14 cellular contexts compared by ENCODE assay signal in the genomic region with DNA sequence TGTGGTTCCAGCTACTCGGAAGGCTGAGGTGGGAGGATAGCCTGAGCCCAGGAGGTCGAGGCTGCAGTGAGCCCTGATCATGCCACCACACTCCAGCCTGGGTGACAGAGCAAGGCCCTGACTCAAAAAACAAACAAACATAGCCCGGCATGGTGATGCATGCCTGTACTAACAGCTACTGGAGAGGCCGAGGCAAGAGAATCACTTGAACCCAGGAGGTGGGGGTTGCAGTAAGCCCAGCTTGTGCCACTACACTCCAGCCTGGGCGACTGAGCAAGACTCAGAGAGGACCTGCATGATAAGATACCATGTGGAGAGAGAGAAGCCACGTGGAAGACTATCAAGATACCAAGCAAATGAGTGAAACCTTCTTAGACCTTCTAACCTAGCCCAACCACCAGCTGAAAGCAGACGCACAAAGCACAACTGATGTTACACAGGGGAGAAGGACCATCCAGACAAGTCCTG. TPM values are rescaled to one million over a fixed set of nuclear protein-coding genes. Genes with fewer than 3 reads are reported as not detected.
DNase-seq lines count a peak whose midpoint lies in the region; ATAC-seq and TF ChIP-seq lines count a peak whose summit lies in the region.
"Had no signal": no experiment of that assay in that cellular context is flagged by ENCODE, and none has a peak within 500 bp of the region (broad histone marks: within the 10 kb centered on the region; RNA-seq: fewer than 3 reads in every experiment).

No MANE protein-coding gene starts in this region.

- intact Hi-C loops in prostate gland (cut with DNase I) (no loop called here), Right ventricle myocardium inferior (cut with DNase I) (loop anchor here (5.0 kb wide), 1 partner anchor 35 kb away; a partner anchor contains a TSS)

- CTCF ChIA-PET in RWPE1 (lab: Yijun Ruan, JAX), result interaction anchor here (0.6 kb wide), 1 partner anchor 1145 kb away, joined by 3 read pairs; no protein-coding TSS in a partner anchor

- H3K79me2 ChIP-seq in H9 (ENCODE audit: insufficient read depth, low read length) (peaks cover 1% of the 10 kb centered on the region; the same call in 1 of the 2 replicates), trophoblast cell (ENCODE audit: control insufficient read depth, insufficient read depth, low read length, poor library complexity) (peaks cover 4% of the 10 kb centered on the region)

- no peak overlapping the region for H3K56ac ChIP-seq in H9 (ENCODE audit: insufficient read length, low read depth, low read length)

- no peaks in the 10 kb centered on the region for H3K9me3 Mint-ChIP-seq in H9
- H3K9me3 Mint-ChIP-seq: CD4-positive, alpha-beta T cell had no signal

- H4K91ac ChIP-seq in H9 (ENCODE audit: insufficient read length, low read depth, low read length) (no peak overlapping the region), trophoblast cell (ENCODE audit: low read depth, low read length) (no peak overlapping the region)

- no peak overlapping the region for H2AK5ac ChIP-seq in H9 (ENCODE audit: insufficient read length, low read length)
- H2AK5ac ChIP-seq in trophoblast cell (ENCODE audit: low read length), result no peak overlapping the region

- H2BK5ac ChIP-seq in H9 (ENCODE audit: insufficient read length, low read length), result no peak overlapping the region
- H2BK5ac ChIP-seq in trophoblast cell (ENCODE audit: low read depth, low read length, poor library complexity), result no peak overlapping the region

- H3K23ac ChIP-seq in H9 (ENCODE audit: insufficient read length, low read depth, low read length), result no peak overlapping the region
- H3K23ac ChIP-seq in trophoblast cell (ENCODE audit: low read length), result no peak overlapping the region

- H2BK20ac ChIP-seq in H9 (ENCODE audit: low read depth, low read length, poor library complexity, severe bottlenecking), result no peak overlapping the region

- H3K36me3 Mint-ChIP-seq in H9 (ENCODE audit: insufficient read depth in 1 of 3, low read depth in 3 of 3), result no peaks in the 10 kb centered on the region

- no peak for TF ChIP-seq POLR2A in prostate gland (IDR thresholded peaks at IDR 0.05)

- no peak overlapping the region for H3K4me2 ChIP-seq in H9 (ENCODE audit: insufficient read depth, insufficient read length, low read length)
- H3K4me2 ChIP-seq in trophoblast cell (ENCODE audit: low read length), result no peak overlapping the region
- H3K4me2 ChIP-seq: neural progenitor cell had no signal

- H2BK12ac ChIP-seq in H9 (ENCODE audit: insufficient read length, low read depth, low read length) (no peak overlapping the region), trophoblast cell (ENCODE audit: low read length) (no peak overlapping the region)

- peaks cover 18 to 35% of the 10 kb centered on the region in 2 experiments for H3K4me1 Mint-ChIP-seq in H9

- H3K4me3 Mint-ChIP-seq in H9, result no peak overlapping the region
- H3K4me3 Mint-ChIP-seq: activated CD8-positive, alpha-beta memory T cell treated with anti-CD3 and anti-CD28 coated beads, Interleukin-2, amount 10 ng/mL, durations not matched to agents 7 days and 5 days; CD4-positive, alpha-beta T cell; neural progenitor cell had no signal

- no CpG with 5 or more reads among the region's 7 CpGs for WGBS in H9 (ENCODE audit: extremely low coverage, insufficient read length, low lambda C conversion rate)
- WGBS in trophoblast cell (ENCODE audit: extremely low coverage, insufficient coverage, insufficient read length), result no CpG with 5 or more reads among the region's 7 CpGs
- WGBS in prostate gland, result 80% methylated on average over 7 of the region's 7 CpGs

- peak overlapping the region in 2 of 3 experiments; percentile 33 to 37; a peak in 2 of 7 replicates for H3K27ac Mint-ChIP-seq in H9
- H3K27ac Mint-ChIP-seq: activated CD8-positive, alpha-beta memory T cell treated with anti-CD3 and anti-CD28 coated beads, Interleukin-2, amount 10 ng/mL, durations not matched to agents 7 days and 5 days; CD4-positive, alpha-beta T cell; neural progenitor cell had no signal

- no peak overlapping the region for H3K18ac ChIP-seq in H9 (ENCODE audit: insufficient read length, low read depth, low read length)
- H3K18ac ChIP-seq in trophoblast cell (ENCODE audit: low read length), result no peak overlapping the region

- H3K79me1 ChIP-seq in H9 (ENCODE audit: insufficient read depth, low read depth, low read length, poor library complexity, severe bottlenecking) (peaks cover 4% of the 10 kb centered on the region), trophoblast cell (ENCODE audit: low read length) (peaks cover 3% of the 10 kb centered on the region)

- ATAC-seq in Right ventricle myocardium inferior (no peak), HG02840 (IDR thresholded peaks at IDR 0.05; ENCODE audit: low FRiP score, unreplicated experiment) (no peak)
- ATAC-seq: activated CD8-positive, alpha-beta memory T cell treated with anti-CD3 and anti-CD28 coated beads, Interleukin-2, amount 10 ng/mL, durations not matched to agents 7 days and 5 days; left lobe of liver had no signal

- H3K27me3 Mint-ChIP-seq in H9 (ENCODE audit: low read depth), result no peaks in the 10 kb centered on the region
- H3K27me3 Mint-ChIP-seq: activated CD8-positive, alpha-beta memory T cell treated with anti-CD3 and anti-CD28 coated beads, Interleukin-2, amount 10 ng/mL, durations not matched to agents 7 days and 5 days; CD4-positive, alpha-beta T cell had no signal

- no peak overlapping the region for H2BK120ac ChIP-seq in H9 (ENCODE audit: low read depth, low read length, poor library complexity, severe bottlenecking)
- no peak overlapping the region for H2BK120ac ChIP-seq in trophoblast cell (ENCODE audit: insufficient read depth, low read length, poor library complexity)

- H2BK15ac ChIP-seq in H9 (ENCODE audit: low read depth, low read length), result no peak overlapping the region

- DNase-seq in H9 (no peak), RWPE1 (ENCODE audit: low spot score) (no peak), dermis blood vessel endothelial cell (peak; percentile 19), trophoblast cell (no peak), prostate gland (ENCODE audit: low spot score) (no peak), NCI-H2196 treated with DMSO at 0.1 percent for 48 hours (lab: John Stamatoyannopoulos, UW; ENCODE audit: unreplicated experiment) (no peak), Right ventricle myocardium inferior (ENCODE audit: missing footprints) (no peak)
- DNase-seq: activated CD8-positive, alpha-beta memory T cell treated with anti-CD3 and anti-CD28 coated beads, Interleukin-2, amount 10 ng/mL, durations not matched to agents 7 days and 5 days; CD4-positive, alpha-beta T cell; heart left ventricle; RPMI8226 had no signal

- H3K23me2 ChIP-seq in H9 (ENCODE audit: insufficient read length, low read depth, low read length, poor library complexity, severe bottlenecking), result no peaks in the 10 kb centered on the region

- H3K27me3 ChIP-seq in H9 (ENCODE audit: insufficient read depth, low read length) (no peaks in the 10 kb centered on the region), trophoblast cell (ENCODE audit: insufficient read depth, low read length) (no peaks in the 10 kb centered on the region), prostate gland (replicated peaks; ENCODE audit: insufficient read depth) (no peaks in the 10 kb centered on the region)
- H3K27me3 ChIP-seq: heart left ventricle, neural progenitor cell had no signal

- no peak overlapping the region for H4K5ac ChIP-seq in H9 (ENCODE audit: insufficient read length, low read depth, low read length)

- H3K27ac ChIP-seq in H9 (ENCODE audit: insufficient read length, low read depth, low read length) (no peak overlapping the region), RWPE1 (peak overlapping the region; percentile 27; the same call in 1 of the 2 replicates), trophoblast cell (ENCODE audit: low read depth, low read length) (no peak overlapping the region), prostate gland (no peak overlapping the region)
- H3K27ac ChIP-seq: heart left ventricle, neural progenitor cell had no signal

- no peak overlapping the region for H3K4me3 ChIP-seq in trophoblast cell (ENCODE audit: low read depth, low read length)
- H3K4me3 ChIP-seq in prostate gland, result no peak overlapping the region
- H3K4me3 ChIP-seq: heart left ventricle, neural progenitor cell had no signal

- no peak overlapping the region for H2AFZ ChIP-seq in H9 (ENCODE audit: low read length)
- no peak overlapping the region for H2AFZ ChIP-seq in trophoblast cell (ENCODE audit: insufficient read depth, low read length, poor library complexity)
- H2AFZ ChIP-seq: neural progenitor cell had no signal

- H4K8ac ChIP-seq in H9 (replicated peaks; ENCODE audit: insufficient read length, low read depth, low read length) (no peak overlapping the region), trophoblast cell (ENCODE audit: low read depth, low read length) (no peak overlapping the region)

- POLR2A ChIA-PET in RWPE1 (lab: Yijun Ruan, JAX; ENCODE audit: low non-redundant PET), result no interaction called here

- no peaks in the 10 kb centered on the region for H3K9me3 ChIP-seq in H9 (ENCODE audit: control insufficient read depth, low read depth, low read length)
- no peaks in the 10 kb centered on the region for H3K9me3 ChIP-seq in trophoblast cell (ENCODE audit: insufficient read depth, low read depth, low read length)
- H3K9me3 ChIP-seq in prostate gland, result no peaks in the 10 kb centered on the region
- H3K9me3 ChIP-seq: heart left ventricle had no signal

- H4K20me1 ChIP-seq in H9 (ENCODE audit: control insufficient read depth, insufficient read depth, insufficient read length), result no peaks in the 10 kb centered on the region

- TF ChIP-seq CTCF in H9 (conservative IDR thresholded peaks at IDR 0.05) (no peak), RWPE1 (conservative IDR thresholded peaks at IDR 0.05; ENCODE audit: low read depth) (no peak), prostate gland (IDR thresholded peaks at IDR 0.05) (no peak)

- H3K4me1 ChIP-seq in H9 (ENCODE audit: insufficient read depth, low read length) (peaks cover 3% of the 10 kb centered on the region; the same call in 1 of the 2 replicates), trophoblast cell (ENCODE audit: control insufficient read depth in 1 of 2, insufficient read depth in 2 of 2, low read length in 2 of 2) (peaks cover 3% of the 10 kb centered on the region in 2 experiments), prostate gland (replicated peaks) (no peaks in the 10 kb centered on the region)

- H3K36me3 ChIP-seq in trophoblast cell (ENCODE audit: control insufficient read depth in 1 of 2, insufficient read depth in 2 of 2, low read length in 2 of 2) (no peaks in the 10 kb centered on the region), prostate gland (no peaks in the 10 kb centered on the region)
- H3K36me3 ChIP-seq: heart left ventricle, neural progenitor cell had no signal

- H3T11ph ChIP-seq in H9 (ENCODE audit: low read length), result no peak overlapping the region

- H3K14ac ChIP-seq in H9 (ENCODE audit: insufficient read depth, low read length), result no peak overlapping the region
- no peak overlapping the region for H3K14ac ChIP-seq in trophoblast cell (ENCODE audit: low read length)

- H4K12ac ChIP-seq in trophoblast cell (ENCODE audit: low read depth, low read length), result no peak overlapping the region

- no peak overlapping the region for H3K4ac ChIP-seq in H9 (ENCODE audit: low read depth, low read length)
- H3K4ac ChIP-seq in trophoblast cell (ENCODE audit: low read depth, low read length), result peak overlapping the region; percentile 19

- H3K9ac ChIP-seq in H9 (ENCODE audit: extremely low read depth, insufficient read length, low read length) (no peak overlapping the region), trophoblast cell (ENCODE audit: low read length) (peak overlapping the region; percentile 25)
- H3K9ac ChIP-seq: neural progenitor cell had no signal

RNA-seq across cellular contexts. Expression of a gene that starts 36.1 kb away (rescaled TPM):
- 37.5 and 40.0 TPM in 2 replicates for total RNA-seq in H9 (2021)
- 20.9 and 27.3 TPM in 2 replicates for total RNA-seq in dermis blood vessel endothelial cell
- 12.9 and 14.9 TPM in 2 replicates for polyA plus RNA-seq in trophoblast cell (2013)
- total RNA-seq in prostate gland, result 10 to 100 TPM; 56.2 to 60.7 TPM
- 14.8 TPM for total RNA-seq in Right ventricle myocardium inferior

RNA-seq across cellular contexts. Expression of a gene that starts 59.3 kb away (rescaled TPM):
- total RNA-seq in H9 (2021), result 6.3 and 7.3 TPM in 2 replicates
- total RNA-seq in dermis blood vessel endothelial cell, result 3.7 and 5.8 TPM in 2 replicates
- 3.6 and 3.7 TPM in 2 replicates for polyA plus RNA-seq in trophoblast cell (2013)
- total RNA-seq in prostate gland, result 1 to 10 TPM; 3.1 to 4.1 TPM
- total RNA-seq in Right ventricle myocardium inferior, result 3.5 TPM

RNA-seq across cellular contexts. Expression of a gene that starts 59.6 kb away (rescaled TPM):
- total RNA-seq in H9 (2021), result 79.1 and 83.0 TPM in 2 replicates
- total RNA-seq in dermis blood vessel endothelial cell, result 57.7 and 67.3 TPM in 2 replicates
- polyA plus RNA-seq in trophoblast cell (2013), result 87.2 and 100 TPM in 2 replicates
- 100 to 1,000 TPM in 1 of 2 donors, 10 to 100 TPM in 1; 54.3 to 172 TPM for total RNA-seq in prostate gland
- 39.4 TPM for total RNA-seq in Right ventricle myocardium inferior
